Comparison of ENCODE assay signal across 2 cellular contexts in the genomic region with DNA sequence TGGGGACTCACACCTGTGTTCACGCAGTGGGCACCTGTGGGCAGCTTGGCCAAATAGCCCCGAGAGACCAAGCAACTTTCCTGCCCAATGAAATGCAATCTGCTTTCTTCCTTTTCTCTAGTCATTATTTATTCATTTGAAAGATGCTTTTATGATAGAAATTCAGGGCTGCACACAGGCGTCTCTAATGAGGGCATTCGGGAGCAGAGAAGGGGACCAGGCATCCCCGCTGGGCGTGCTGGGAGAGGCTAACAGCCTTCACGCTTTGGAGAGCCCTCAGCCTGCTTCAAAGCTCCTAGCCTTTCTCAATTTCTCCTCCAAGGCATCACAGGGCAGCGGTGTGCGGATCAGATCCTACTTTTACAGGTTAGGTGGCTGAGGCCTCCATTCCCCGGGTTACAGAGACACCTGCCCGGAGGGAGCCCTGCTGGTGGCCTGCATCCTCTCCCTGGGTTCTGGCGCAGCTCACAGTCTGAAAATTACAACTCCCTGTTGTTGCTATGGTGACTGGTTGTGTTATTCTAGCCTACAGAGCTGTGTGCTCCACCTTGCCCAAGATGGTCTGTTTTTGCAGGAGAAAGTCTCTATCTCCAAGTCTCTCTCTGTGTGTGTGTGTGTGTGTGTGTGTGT.
TF ChIP-seq lines count a peak whose summit lies in the region.

No MANE protein-coding gene starts in this region.

TF ChIP-seq in GM23338, 12 proteins besides CTCF, POLR2A, EP300 and RAD21 (continues in another document):
- TF ChIP-seq JUNB (IDR thresholded peaks at IDR 0.05; ENCODE audit: unreplicated experiment) = no peak
- TF ChIP-seq, protein P1, sequence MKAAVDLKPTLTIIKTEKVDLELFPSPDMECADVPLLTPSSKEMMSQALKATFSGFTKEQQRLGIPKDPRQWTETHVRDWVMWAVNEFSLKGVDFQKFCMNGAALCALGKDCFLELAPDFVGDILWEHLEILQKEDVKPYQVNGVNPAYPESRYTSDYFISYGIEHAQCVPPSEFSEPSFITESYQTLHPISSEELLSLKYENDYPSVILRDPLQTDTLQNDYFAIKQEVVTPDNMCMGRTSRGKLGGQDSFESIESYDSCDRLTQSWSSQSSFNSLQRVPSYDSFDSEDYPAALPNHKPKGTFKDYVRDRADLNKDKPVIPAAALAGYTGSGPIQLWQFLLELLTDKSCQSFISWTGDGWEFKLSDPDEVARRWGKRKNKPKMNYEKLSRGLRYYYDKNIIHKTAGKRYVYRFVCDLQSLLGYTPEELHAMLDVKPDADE (IDR thresholded peaks at IDR 0.05) = no peak
- TF ChIP-seq NANOG (IDR thresholded peaks at IDR 0.05; ENCODE audit: borderline replicate concordance) = no peak
- TF ChIP-seq ZNF114 (CRISPR knock-in tag; IDR thresholded peaks at IDR 0.05) = no peak
- no peak for TF ChIP-seq CREB1 (CRISPR knock-in tag; IDR thresholded peaks at IDR 0.05; ENCODE audit: low read depth)
- TF ChIP-seq, protein P2, sequence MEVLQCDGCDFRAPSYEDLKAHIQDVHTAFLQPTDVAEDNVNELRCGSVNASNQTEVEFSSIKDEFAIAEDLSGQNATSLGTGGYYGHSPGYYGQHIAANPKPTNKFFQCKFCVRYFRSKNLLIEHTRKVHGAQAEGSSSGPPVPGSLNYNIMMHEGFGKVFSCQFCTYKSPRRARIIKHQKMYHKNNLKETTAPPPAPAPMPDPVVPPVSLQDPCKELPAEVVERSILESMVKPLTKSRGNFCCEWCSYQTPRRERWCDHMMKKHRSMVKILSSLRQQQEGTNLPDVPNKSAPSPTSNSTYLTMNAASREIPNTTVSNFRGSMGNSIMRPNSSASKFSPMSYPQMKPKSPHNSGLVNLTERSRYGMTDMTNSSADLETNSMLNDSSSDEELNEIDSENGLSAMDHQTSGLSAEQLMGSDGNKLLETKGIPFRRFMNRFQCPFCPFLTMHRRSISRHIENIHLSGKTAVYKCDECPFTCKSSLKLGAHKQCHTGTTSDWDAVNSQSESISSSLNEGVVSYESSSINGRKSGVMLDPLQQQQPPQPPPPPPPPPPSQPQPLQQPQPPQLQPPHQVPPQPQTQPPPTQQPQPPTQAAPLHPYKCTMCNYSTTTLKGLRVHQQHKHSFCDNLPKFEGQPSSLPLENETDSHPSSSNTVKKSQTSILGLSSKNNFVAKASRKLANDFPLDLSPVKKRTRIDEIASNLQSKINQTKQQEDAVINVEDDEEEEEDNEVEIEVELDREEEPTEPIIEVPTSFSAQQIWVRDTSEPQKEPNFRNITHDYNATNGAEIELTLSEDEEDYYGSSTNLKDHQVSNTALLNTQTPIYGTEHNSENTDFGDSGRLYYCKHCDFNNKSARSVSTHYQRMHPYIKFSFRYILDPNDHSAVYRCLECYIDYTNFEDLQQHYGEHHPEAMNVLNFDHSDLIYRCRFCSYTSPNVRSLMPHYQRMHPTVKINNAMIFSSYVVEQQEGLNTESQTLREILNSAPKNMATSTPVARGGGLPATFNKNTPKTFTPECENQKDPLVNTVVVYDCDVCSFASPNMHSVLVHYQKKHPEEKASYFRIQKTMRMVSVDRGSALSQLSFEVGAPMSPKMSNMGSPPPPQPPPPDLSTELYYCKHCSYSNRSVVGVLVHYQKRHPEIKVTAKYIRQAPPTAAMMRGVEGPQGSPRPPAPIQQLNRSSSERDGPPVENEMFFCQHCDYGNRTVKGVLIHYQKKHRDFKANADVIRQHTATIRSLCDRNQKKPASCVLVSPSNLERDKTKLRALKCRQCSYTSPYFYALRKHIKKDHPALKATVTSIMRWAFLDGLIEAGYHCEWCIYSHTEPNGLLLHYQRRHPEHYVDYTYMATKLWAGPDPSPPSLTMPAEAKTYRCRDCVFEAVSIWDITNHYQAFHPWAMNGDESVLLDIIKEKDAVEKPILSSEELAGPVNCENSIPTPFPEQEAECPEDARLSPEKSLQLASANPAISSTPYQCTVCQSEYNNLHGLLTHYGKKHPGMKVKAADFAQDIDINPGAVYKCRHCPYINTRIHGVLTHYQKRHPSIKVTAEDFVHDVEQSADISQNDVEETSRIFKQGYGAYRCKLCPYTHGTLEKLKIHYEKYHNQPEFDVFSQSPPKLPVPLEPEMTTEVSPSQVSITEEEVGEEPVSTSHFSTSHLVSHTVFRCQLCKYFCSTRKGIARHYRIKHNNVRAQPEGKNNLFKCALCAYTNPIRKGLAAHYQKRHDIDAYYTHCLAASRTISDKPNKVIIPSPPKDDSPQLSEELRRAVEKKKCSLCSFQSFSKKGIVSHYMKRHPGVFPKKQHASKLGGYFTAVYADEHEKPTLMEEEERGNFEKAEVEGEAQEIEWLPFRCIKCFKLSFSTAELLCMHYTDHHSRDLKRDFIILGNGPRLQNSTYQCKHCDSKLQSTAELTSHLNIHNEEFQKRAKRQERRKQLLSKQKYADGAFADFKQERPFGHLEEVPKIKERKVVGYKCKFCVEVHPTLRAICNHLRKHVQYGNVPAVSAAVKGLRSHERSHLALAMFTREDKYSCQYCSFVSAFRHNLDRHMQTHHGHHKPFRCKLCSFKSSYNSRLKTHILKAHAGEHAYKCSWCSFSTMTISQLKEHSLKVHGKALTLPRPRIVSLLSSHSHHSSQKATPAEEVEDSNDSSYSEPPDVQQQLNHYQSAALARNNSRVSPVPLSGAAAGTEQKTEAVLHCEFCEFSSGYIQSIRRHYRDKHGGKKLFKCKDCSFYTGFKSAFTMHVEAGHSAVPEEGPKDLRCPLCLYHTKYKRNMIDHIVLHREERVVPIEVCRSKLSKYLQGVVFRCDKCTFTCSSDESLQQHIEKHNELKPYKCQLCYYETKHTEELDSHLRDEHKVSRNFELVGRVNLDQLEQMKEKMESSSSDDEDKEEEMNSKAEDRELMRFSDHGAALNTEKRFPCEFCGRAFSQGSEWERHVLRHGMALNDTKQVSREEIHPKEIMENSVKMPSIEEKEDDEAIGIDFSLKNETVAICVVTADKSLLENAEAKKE (CRISPR knock-in tag; IDR thresholded peaks at IDR 0.05) = no peak
- no peak for TF ChIP-seq EZH2phosphoT487 (IDR thresholded peaks at IDR 0.05; ENCODE audit: unreplicated experiment)
- TF ChIP-seq ZNF331 (CRISPR knock-in tag; IDR thresholded peaks at IDR 0.05; ENCODE audit: low read depth) = no peak
- no peak for TF ChIP-seq EZH2 (IDR thresholded peaks at IDR 0.05; ENCODE audit: low read depth, unreplicated experiment)
- no peak for TF ChIP-seq POLR2AphosphoS5 (IDR thresholded peaks at IDR 0.05; ENCODE audit: low read depth)

TF ChIP-seq in HepG2, 621 proteins besides CTCF, POLR2A, EP300 and RAD21:
- TF ChIP-seq RFX1 (IDR thresholded peaks at IDR 0.05) = peak; percentile 41; the same call in 1 of the 2 replicates
- no peak for TF ChIP-seq ZNF570 (CRISPR knock-in tag; IDR thresholded peaks at IDR 0.05; ENCODE audit: borderline replicate concordance)
